Comparison of ENCODE assay signal across 19 cellular contexts in the genomic region with DNA sequence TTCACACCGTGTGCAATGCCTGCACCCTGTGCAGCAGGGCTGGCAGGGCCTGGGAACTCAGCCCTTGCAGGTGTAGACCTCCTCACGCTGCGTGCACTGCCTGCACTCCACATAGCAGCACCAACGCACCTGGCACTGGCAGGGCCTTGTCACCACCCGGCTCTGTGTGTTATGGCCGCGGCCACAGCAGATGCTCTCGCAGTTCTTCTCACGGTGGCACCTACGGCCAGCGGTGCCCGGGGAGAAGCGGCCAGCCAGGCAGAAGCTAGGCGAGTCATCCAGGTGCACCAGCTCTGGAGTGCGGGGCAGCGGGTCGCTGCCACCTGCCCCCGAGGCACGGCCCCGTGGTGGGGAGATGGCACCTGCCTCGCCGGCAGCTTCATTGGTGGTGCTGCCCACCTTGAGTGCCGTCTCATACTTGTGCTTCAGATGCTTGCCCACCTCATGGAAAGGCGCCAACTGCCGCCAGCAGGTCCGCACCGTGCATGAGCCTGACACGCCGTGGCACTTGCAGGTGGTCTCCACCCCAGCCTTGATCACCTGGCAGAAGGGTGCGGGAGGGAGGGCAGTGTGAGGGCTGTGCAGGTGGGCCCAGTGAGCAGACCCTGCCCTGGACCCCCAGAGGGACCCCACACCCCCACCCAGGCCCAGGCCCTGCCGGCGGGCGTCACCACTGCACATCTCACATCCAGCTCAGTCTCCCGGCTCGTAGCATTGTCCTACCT. TPM values are rescaled to one million over a fixed set of nuclear protein-coding genes. Genes with fewer than 3 reads are reported as not detected.
"Had no signal": no experiment of that assay in that cellular context is flagged by ENCODE, and none has a peak within 500 bp of the region (broad histone marks: within the 10 kb centered on the region; RNA-seq: fewer than 3 reads in every experiment).

No MANE protein-coding gene starts in this region.

- H3K4me3 ChIP-seq: cardiac muscle cell, colonic mucosa, esophagus squamous epithelium, left lung, psoas muscle, testis, tibial nerve had no signal

- H3K9me3 Mint-ChIP-seq: naive B cell; nephron; stimulated activated naive CD8-positive, alpha-beta T cell treated with anti-CD3 and anti-CD28 coated beads, Interleukin-15, Interleukin-2, amounts not matched to agents 100 ng/mL and 50 ng/mL, for 24 hours had no signal

- H3K27ac ChIP-seq: cardiac muscle cell, colonic mucosa, esophagus squamous epithelium, left lung, psoas muscle, testis, tibial nerve had no signal

- H3K27ac Mint-ChIP-seq: naive B cell; nephron; stimulated activated naive CD8-positive, alpha-beta T cell treated with anti-CD3 and anti-CD28 coated beads, Interleukin-15, Interleukin-2, amounts not matched to agents 100 ng/mL and 50 ng/mL, for 24 hours had no signal

- DNase-seq: cerebellar nuclear complex; colonic mucosa; dermis blood vessel endothelial cell; esophagus squamous epithelium; foreskin fibroblast; head of caudate nucleus; hippocampal formation; mesendoderm; naive B cell; small intestine; stimulated activated CD4-positive, alpha-beta T cell treated with anti-CD3 and anti-CD28 coated beads, Interleukin-12 subunit alpha, Interleukin-12 subunit beta, amount 100 ng/mL, for 4 hours; testis had no signal

- H3K36me3 ChIP-seq: cardiac muscle cell, colonic mucosa, left lung had no signal

- H3K27me3 Mint-ChIP-seq: naive B cell; stimulated activated naive CD8-positive, alpha-beta T cell treated with anti-CD3 and anti-CD28 coated beads, Interleukin-15, Interleukin-2, amounts not matched to agents 100 ng/mL and 50 ng/mL, for 24 hours had no signal

- H3K4me3 Mint-ChIP-seq: naive B cell; nephron; stimulated activated naive CD8-positive, alpha-beta T cell treated with anti-CD3 and anti-CD28 coated beads, Interleukin-15, Interleukin-2, amounts not matched to agents 100 ng/mL and 50 ng/mL, for 24 hours had no signal

- ATAC-seq: left lung, psoas muscle had no signal

- H3K4me1 ChIP-seq: colonic mucosa, left lung, psoas muscle had no signal

- H3K9me3 ChIP-seq: colonic mucosa, esophagus squamous epithelium, left lung, psoas muscle, testis, tibial nerve had no signal

- H3K27me3 ChIP-seq: cardiac muscle cell, colonic mucosa, esophagus squamous epithelium, left lung, testis, tibial nerve had no signal

- FAIRE-seq: islet of Langerhans, small intestine had no signal

RNA-seq across cellular contexts. Expression of a gene that starts 26.1 kb away (rescaled TPM):
- polyA plus RNA-seq: cardiac muscle cell had no signal
